ENCODE assay signal across 23 cellular contexts in genomic region chr19:46727757-46728156, GRCh38. TPM values are rescaled to one million over a fixed set of nuclear protein-coding genes. Genes with fewer than 3 reads are reported as not detected.
DNase-seq lines count a peak whose midpoint lies in the region; ATAC-seq, FAIRE-seq and TF ChIP-seq lines count a peak whose summit lies in the region.
"Had no signal": no experiment of that assay in that cellular context is flagged by ENCODE, and none has a peak within 500 bp of the region (broad histone marks: within the 10 kb centered on the region; RNA-seq: fewer than 3 reads in every experiment).

No MANE protein-coding gene starts in this region.

- TF ChIP-seq POLR2A in heart left ventricle (IDR thresholded peaks at IDR 0.05) (no peak), H1 (IDR thresholded peaks at IDR 0.05; ENCODE audit: control extremely low read depth in 1 of 2, low read depth in 2 of 2, low read length in 2 of 2) (no peak), ovary (IDR thresholded peaks at IDR 0.05) (no peak), vagina (IDR thresholded peaks at IDR 0.05) (no peak)

- no peak overlapping the region for H3K56ac ChIP-seq in H1 (replicated peaks; ENCODE audit: insufficient read length, low read depth, low read length)

- H3K27me3 ChIP-seq in heart left ventricle (no peaks in the 10 kb centered on the region), right atrium auricular region (no peaks in the 10 kb centered on the region), H1 (replicated peaks in 1 of 4; ENCODE audit: control insufficient read depth in 3 of 4, extremely low read depth in 1 of 4, insufficient read depth in 3 of 4, low read length in 3 of 4) (no peaks in the 10 kb centered on the region), ovary (no peaks in the 10 kb centered on the region), vagina (no peaks in the 10 kb centered on the region)

- peaks cover 0 to 57% (median 21%) of the 10 kb centered on the region in 12 donors for H3K4me1 ChIP-seq in heart left ventricle
- H3K4me1 ChIP-seq in right atrium auricular region: peaks cover 0 to 36% of the 10 kb centered on the region in 2 donors
- H3K4me1 ChIP-seq in H1 (replicated peaks in 1 of 4; ENCODE audit: control insufficient read depth in 3 of 4, insufficient read depth in 4 of 4, low read length in 3 of 4): peaks cover 0 to 3% (median 0%) of the 10 kb centered on the region in 4 experiments; a peak in 4 of 7 replicates
- H3K4me1 ChIP-seq in ovary (ENCODE audit: insufficient read depth): no peaks in the 10 kb centered on the region
- peaks cover 31% of the 10 kb centered on the region for H3K4me1 ChIP-seq in vagina

- no peak overlapping the region; the same call in 1 of the 2 replicates for H2BK5ac ChIP-seq in H1 (ENCODE audit: low read depth, low read length)

- peaks cover 18% of the 10 kb centered on the region for H3K36me3 Mint-ChIP-seq in progenitor cell of endocrine pancreas (ENCODE audit: insufficient read depth)

- no peak overlapping the region for H3K4me2 ChIP-seq in H1 (ENCODE audit: insufficient read depth in 1 of 2, low read depth in 2 of 2, low read length in 2 of 2)
- H3K4me2 ChIP-seq: smooth muscle cell had no signal

- 62 to 80% (median 72%) methylated on average over 10 to 11 of the region's 11 CpGs for WGBS in heart left ventricle, 4 donors
- whole genome bisulfite sequencing in H1 (ENCODE audit: extremely low coverage in 1 of 2, insufficient coverage in 1 of 2, insufficient read length in 1 of 2, insufficient replicate concordance in 2 of 2, low coverage in 1 of 2, low lambda C conversion rate in 2 of 2, missing lambda C conversion rate in 1 of 2), 2 experiments: 94% methylated on average over 11 of the region's 11 CpGs; no CpG with 5 or more reads in 1 of the 2 experiments
- 61 to 72% (median 62%) methylated on average over 9 to 11 of the region's 11 CpGs for WGBS in ovary, 3 donors

- H3K23me2 ChIP-seq in H1 (ENCODE audit: low read depth, low read length): no peaks in the 10 kb centered on the region

- H4K8ac ChIP-seq in H1 (ENCODE audit: extremely low read depth, insufficient read depth, low read length): peak overlapping the region; percentile 73

- H3K23ac ChIP-seq in H1 (ENCODE audit: insufficient read length): no peak overlapping the region

- H4K20me1 ChIP-seq in H1 (replicated peaks in 1 of 2; ENCODE audit: control insufficient read depth in 1 of 2, insufficient read depth in 2 of 2, low read length in 2 of 2): peaks cover 25 to 53% of the 10 kb centered on the region in 2 experiments

- CTCF ChIA-PET in H1 (lab: Charles Lee; ENCODE audit: partially characterized antibody): interaction anchor here (0.9 to 15.8 kb wide), 18 partner anchors 9 to 113 kb away, joined by 3 to 188 read pairs (median 4); no protein-coding TSS in a partner anchor

- H3K79me1 ChIP-seq in H1 (ENCODE audit: low read depth, low read length): peaks cover 8% of the 10 kb centered on the region

- H4K91ac ChIP-seq in H1 (replicated peaks; ENCODE audit: insufficient read length, low read length): no peak overlapping the region

- POLR2A ChIA-PET in H1 (lab: Charles Lee; ENCODE audit: partially characterized antibody): interaction anchor here (1.4 to 4.2 kb wide), 5 partner anchors 9 to 23 kb away, joined by 3 to 26 read pairs (median 6); partner anchors contain the start of gene PRKD2

- H3K18ac ChIP-seq in H1 (ENCODE audit: extremely low read depth, low read length): no peak overlapping the region

- no peaks in the 10 kb centered on the region for H3K27me3 Mint-ChIP-seq in progenitor cell of endocrine pancreas
- H3K27me3 Mint-ChIP-seq: dendritic cell treated with granulocyte-macrophage colony-stimulating factor and Interleukin-4, amounts not matched to agents 40 ng/mL and 50 ng/mL, for 4 days; naive thymus-derived CD8-positive, alpha-beta T cell; stimulated activated naive CD8-positive, alpha-beta T cell treated with anti-CD3 and anti-CD28 coated beads, Interleukin-15, Interleukin-2, amounts not matched to agents 100 ng/mL and 50 ng/mL, for 24 hours had no signal

- TF ChIP-seq RAD21 in H1 (IDR thresholded peaks at IDR 0.05 in 1 of 2, conservative IDR thresholded peaks at IDR 0.05 in 1 of 2; ENCODE audit: low read depth in 2 of 2, low read length in 2 of 2): no peak

- H3K36me3 ChIP-seq in heart left ventricle (peaks cover 2 to 98% (median 93%) of the 10 kb centered on the region in 9 donors), right atrium auricular region (peaks cover 90% of the 10 kb centered on the region), H1 (ENCODE audit: control insufficient read depth in 2 of 4, insufficient read depth in 4 of 4, low read length in 3 of 4) (peaks cover 37 to 75% (median 62%) of the 10 kb centered on the region in 4 experiments), ovary (no peaks in the 10 kb centered on the region), vagina (peaks cover 0 to 85% of the 10 kb centered on the region in 2 donors)

- no peak overlapping the region for H2BK15ac ChIP-seq in H1 (ENCODE audit: low read length)

- FAIRE-seq in H1 (lab: Jason Lieb, UNC): no peak
- FAIRE-seq: K562, keratinocyte, urothelium cell line had no signal

- H2AFZ ChIP-seq in H1 (ENCODE audit: low read length): no peak overlapping the region

- intact Hi-C loops in heart left ventricle (cut with DNase I): loop anchor here in 5 of 10 donors (1.0 to 2.0 kb wide), 4 partner anchors 13 to 23 kb away; no protein-coding TSS in a partner anchor
- intact Hi-C loops in ovary (cut with DNase I): loop anchor here in 1 of 4 donors (2.0 kb wide), 1 partner anchor 23 kb away; no protein-coding TSS in a partner anchor
- intact Hi-C loops in vagina (cut with DNase I): loop anchor here (10.0 kb wide), 1 partner anchor 113 kb away; no protein-coding TSS in a partner anchor

- H3K9me3 Mint-ChIP-seq in progenitor cell of endocrine pancreas (ENCODE audit: low read depth): no peaks in the 10 kb centered on the region
- H3K9me3 Mint-ChIP-seq: activated T-helper 1 cell treated with anti-CD3 and anti-CD28 coated beads, Interleukin-12 subunit alpha, Interleukin-12 subunit beta, Interleukin-2, Interleukin-4 antibody, amounts not matched to agents 30 ng/mL and 10 ng/mL and 1 ng/mL, durations not matched to agents 14 hours and 24 hours and 36 hours; dendritic cell treated with granulocyte-macrophage colony-stimulating factor and Interleukin-4, amounts not matched to agents 40 ng/mL and 50 ng/mL, for 4 days; naive thymus-derived CD8-positive, alpha-beta T cell; stimulated activated naive CD8-positive, alpha-beta T cell treated with anti-CD3 and anti-CD28 coated beads, Interleukin-15, Interleukin-2, amounts not matched to agents 100 ng/mL and 50 ng/mL, for 24 hours had no signal

- peaks cover 0 to 14% of the 10 kb centered on the region in 2 experiments; a peak in 1 of 4 replicates for H3K79me2 ChIP-seq in H1 (ENCODE audit: control insufficient read depth in 1 of 2, insufficient read depth in 2 of 2, low read length in 2 of 2)

- H2BK120ac ChIP-seq in H1 (replicated peaks; ENCODE audit: low read depth, low read length): no peak overlapping the region

- peak overlapping the region in 6 of 12 donors; percentile 0 to 31 (median 12) for H3K4me3 ChIP-seq in heart left ventricle
- no peak overlapping the region for H3K4me3 ChIP-seq in right atrium auricular region
- H3K4me3 ChIP-seq in H1 (ENCODE audit: extremely low read depth in 1 of 4, insufficient read depth in 2 of 4, low read depth in 3 of 4, low read length in 4 of 4): no peak overlapping the region
- no peak overlapping the region for H3K4me3 ChIP-seq in ovary
- H3K4me3 ChIP-seq in vagina: no peak overlapping the region
- H3K4me3 ChIP-seq: K562, smooth muscle cell had no signal

- ATAC-seq in heart left ventricle: no peak
- ATAC-seq: K562; naive thymus-derived CD8-positive, alpha-beta T cell had no signal

- H3K4ac ChIP-seq in H1 (replicated peaks; ENCODE audit: insufficient read length, low read depth, low read length): no peak overlapping the region

- no peak for TF ChIP-seq CTCF in heart left ventricle (IDR thresholded peaks at IDR 0.05)
- TF ChIP-seq CTCF in right atrium auricular region (IDR thresholded peaks at IDR 0.05): no peak
- no peak for TF ChIP-seq CTCF in H1 (IDR thresholded peaks at IDR 0.05; ENCODE audit: control extremely low read depth in 1 of 3, insufficient read depth in 1 of 3, low read depth in 1 of 3, low read length in 3 of 3)
- no peak for TF ChIP-seq CTCF in ovary (IDR thresholded peaks at IDR 0.05)
- no peak for TF ChIP-seq CTCF in vagina (IDR thresholded peaks at IDR 0.05)
- TF ChIP-seq CTCF in progenitor cell of endocrine pancreas (IDR thresholded peaks at IDR 0.05; ENCODE audit: unreplicated experiment): no peak

- H3K27ac ChIP-seq in heart left ventricle (peak overlapping the region in 11 of 12 donors; percentile 39 to 87 (median 72)), right atrium auricular region (peak overlapping the region in 1 of 2 donors; percentile 29), H1 (ENCODE audit: low read depth, low read length) (no peak overlapping the region), ovary (peak overlapping the region; percentile 6 to 39), vagina (peak overlapping the region; percentile 13)

- H3K4me1 Mint-ChIP-seq in progenitor cell of endocrine pancreas (ENCODE audit: low read depth): no peaks in the 10 kb centered on the region

- peak in 1 of 5 donors; percentile 41 for DNase-seq in heart left ventricle
- DNase-seq in right atrium auricular region (ENCODE audit: low spot score): no peak
- DNase-seq in H1 (ENCODE audit: low read depth in 1 of 2, low spot score in 2 of 2): no peak
- DNase-seq in ovary: no peak
- DNase-seq in vagina (ENCODE audit: extremely low spot score in 2 of 2): no peak
- no peak for DNase-seq in HCEC 1CT
- no peak for DNase-seq in pons (ENCODE audit: low spot score)
- DNase-seq in progenitor cell of endocrine pancreas (ENCODE audit: low spot score, unreplicated experiment): no peak
- DNase-seq: activated CD4-positive, alpha-beta T cell treated with anti-CD3 and anti-CD28 coated beads for 1 hour; GDM1; mesenchymal stem cell; naive thymus-derived CD8-positive, alpha-beta T cell; NCI-H1694; NCI-H2171 treated with DMSO at 0.1 percent for 48 hours; NCI-H526; stimulated activated CD4-positive, alpha-beta T cell treated with anti-CD3 and anti-CD28 coated beads, Interleukin-4, amount 100 ng/mL, for 24 hours had no signal

- no peak overlapping the region for H3K27ac Mint-ChIP-seq in progenitor cell of endocrine pancreas
- H3K27ac Mint-ChIP-seq: activated T-helper 1 cell treated with anti-CD3 and anti-CD28 coated beads, Interleukin-12 subunit alpha, Interleukin-12 subunit beta, Interleukin-2, Interleukin-4 antibody, amounts not matched to agents 30 ng/mL and 10 ng/mL and 1 ng/mL, durations not matched to agents 14 hours and 24 hours and 36 hours; dendritic cell treated with granulocyte-macrophage colony-stimulating factor and Interleukin-4, amounts not matched to agents 40 ng/mL and 50 ng/mL, for 4 days had no signal

- H3K9ac ChIP-seq in H1 (replicated peaks in 1 of 4; ENCODE audit: extremely low read depth in 1 of 4, low read depth in 3 of 4, low read length in 3 of 4): no peak overlapping the region

- no peak overlapping the region for H3K4me3 Mint-ChIP-seq in progenitor cell of endocrine pancreas (ENCODE audit: low read depth)
- H3K4me3 Mint-ChIP-seq: activated T-helper 1 cell treated with anti-CD3 and anti-CD28 coated beads, Interleukin-12 subunit alpha, Interleukin-12 subunit beta, Interleukin-2, Interleukin-4 antibody, amounts not matched to agents 30 ng/mL and 10 ng/mL and 1 ng/mL, durations not matched to agents 14 hours and 24 hours and 36 hours; dendritic cell treated with granulocyte-macrophage colony-stimulating factor and Interleukin-4, amounts not matched to agents 40 ng/mL and 50 ng/mL, for 4 days; stimulated activated naive CD8-positive, alpha-beta T cell treated with anti-CD3 and anti-CD28 coated beads, Interleukin-15, Interleukin-2, amounts not matched to agents 100 ng/mL and 50 ng/mL, for 24 hours had no signal

- no peak overlapping the region for H4K5ac ChIP-seq in H1 (ENCODE audit: insufficient read length, low read depth, low read length)

- H3K9me3 ChIP-seq in heart left ventricle: no peaks in the 10 kb centered on the region
- no peaks in the 10 kb centered on the region for H3K9me3 ChIP-seq in right atrium auricular region
- H3K9me3 ChIP-seq in H1 (ENCODE audit: insufficient read depth in 2 of 2, low read depth in 1 of 2, low read length in 1 of 2): no peaks in the 10 kb centered on the region
- H3K9me3 ChIP-seq in ovary: no peaks in the 10 kb centered on the region
- no peaks in the 10 kb centered on the region for H3K9me3 ChIP-seq in vagina

- TF ChIP-seq EP300 in H1 (IDR thresholded peaks at IDR 0.05; ENCODE audit: borderline replicate concordance in 1 of 2, low read depth in 2 of 2, low read length in 2 of 2) (no peak), ovary (IDR thresholded peaks at IDR 0.05) (no peak)

- H3K14ac ChIP-seq in H1 (ENCODE audit: insufficient read length): no peak overlapping the region

- H2BK12ac ChIP-seq in H1 (ENCODE audit: low read depth, low read length): no peak overlapping the region

- H2BK20ac ChIP-seq in H1 (ENCODE audit: low read length): no peak overlapping the region

- H2AK5ac ChIP-seq in H1 (ENCODE audit: low read depth, low read length): no peak overlapping the region

RNA-seq across cellular contexts. Expression of gene PRKD2, which starts 10.8 kb away (rescaled TPM):
- total RNA-seq in heart left ventricle: 10 to 100 TPM in 7 of 9 donors, 1 to 10 TPM in 2; 8.4 to 32.8 (median 13.2) TPM
- polyA plus RNA-seq in heart left ventricle: 10 to 100 TPM; 10.6 to 12.1 TPM
- total RNA-seq in right atrium auricular region: 10 to 100 TPM in 1 of 2 donors, 1 to 10 TPM in 1; 8.6 to 19.2 TPM
- 63.8 and 73.1 TPM in 2 replicates for total RNA-seq in H1 (2021; fragmentation: NEBNext Ultra II Directional; extraction: Animal tissue kit (Norgen Biotek cat#: 25700))
- polyA plus RNA-seq in H1 (2011; rRNA removed): 24.4 and 34.9 TPM in 2 replicates
- 21.8 TPM for polyA plus RNA-seq in H1 (2011; cell fraction: cytosol; rRNA removed)
- 52.7 TPM for polyA plus RNA-seq in H1 (2011; cell fraction: nucleus; rRNA removed)
- polyA plus RNA-seq in H1 (2012, experiment 1 of 2): 40.6 to 71.6 TPM (median 66.7 TPM) in 4 replicates
- polyA plus RNA-seq in H1 (2012, experiment 2 of 2): 66.5 TPM
- 39.4 TPM for polyA plus RNA-seq in H1 (2013, experiment 1 of 2)
- 39.7 TPM for polyA plus RNA-seq in H1 (2013, experiment 2 of 2)
- 19.5 and 29.8 TPM in 2 replicates for polyA minus RNA-seq in H1 (2011; rRNA and poly(A)+ RNA removed)
- 43.1 TPM for polyA minus RNA-seq in H1 (2011; cell fraction: cytosol; rRNA and poly(A)+ RNA removed)
- polyA minus RNA-seq in H1 (2011; cell fraction: nucleus; rRNA and poly(A)+ RNA removed): 20.4 TPM
- total RNA-seq in ovary: 10 to 100 TPM; 21.2 to 55.4 (median 46.6) TPM
- polyA plus RNA-seq in ovary: 10 to 100 TPM; 17.7 to 29.7 TPM
- total RNA-seq in vagina: 49.4 TPM
- total RNA-seq in progenitor cell of endocrine pancreas: 69.3 and 74.9 TPM in 2 replicates

RNA-seq across cellular contexts. Expression of gene FKRP, which starts 18.1 kb away (rescaled TPM):
- total RNA-seq in heart left ventricle (10 to 100 TPM; 13.9 to 25.1 (median 19.8) TPM), right atrium auricular region (10 to 100 TPM; 20.3 to 23.8 TPM), ovary (10 to 100 TPM; 10.9 to 24.4 (median 19.0) TPM), vagina (14.7 TPM), progenitor cell of endocrine pancreas (42.9 and 44.1 TPM in 2 replicates)
- polyA plus RNA-seq in heart left ventricle (10 to 100 TPM; 14.4 to 20.7 TPM), H1 (2011; rRNA removed) (17.1 and 29.1 TPM in 2 replicates), ovary (10 to 100 TPM; 10.7 to 12.0 TPM)
- 24.4 and 24.8 TPM in 2 replicates for total RNA-seq in H1 (2021; fragmentation: NEBNext Ultra II Directional; extraction: Animal tissue kit (Norgen Biotek cat#: 25700))
- 16.6 TPM for polyA plus RNA-seq in H1 (2011; cell fraction: cytosol; rRNA removed)
- 36.2 TPM for polyA plus RNA-seq in H1 (2011; cell fraction: nucleus; rRNA removed)
- 22.3 to 27.7 TPM (median 25.3 TPM) in 4 replicates for polyA plus RNA-seq in H1 (2012, experiment 1 of 2)
- 18.2 TPM for polyA plus RNA-seq in H1 (2012, experiment 2 of 2)
- polyA plus RNA-seq in H1 (2013, experiment 1 of 2): 31.2 TPM
- 30.1 TPM for polyA plus RNA-seq in H1 (2013, experiment 2 of 2)
- 9.1 and 10.6 TPM in 2 replicates for polyA minus RNA-seq in H1 (2011; rRNA and poly(A)+ RNA removed)
- 10.7 TPM for polyA minus RNA-seq in H1 (2011; cell fraction: cytosol; rRNA and poly(A)+ RNA removed)
- polyA minus RNA-seq in H1 (2011; cell fraction: nucleus; rRNA and poly(A)+ RNA removed): 13.1 TPM

RNA-seq across cellular contexts. Expression of gene STRN4, which starts 18.5 kb away (rescaled TPM):
- total RNA-seq in heart left ventricle: 10 to 100 TPM; 41.0 to 93.6 (median 53.7) TPM
- polyA plus RNA-seq in heart left ventricle: 10 to 100 TPM; 42.2 to 89.6 TPM
- total RNA-seq in right atrium auricular region: 10 to 100 TPM; 46.6 to 65.4 TPM
- 120 and 124 TPM in 2 replicates for total RNA-seq in H1 (2021; fragmentation: NEBNext Ultra II Directional; extraction: Animal tissue kit (Norgen Biotek cat#: 25700))
- polyA plus RNA-seq in H1 (2011; rRNA removed): 187 and 298 TPM in 2 replicates
- 187 TPM for polyA plus RNA-seq in H1 (2011; cell fraction: cytosol; rRNA removed)
- 357 TPM for polyA plus RNA-seq in H1 (2011; cell fraction: nucleus; rRNA removed)
- polyA plus RNA-seq in H1 (2012, experiment 1 of 2): 79.5 to 127 TPM (median 116 TPM) in 4 replicates
- 86.4 TPM for polyA plus RNA-seq in H1 (2012, experiment 2 of 2)
- 74.9 TPM for polyA plus RNA-seq in H1 (2013, experiment 1 of 2)
- 72.9 TPM for polyA plus RNA-seq in H1 (2013, experiment 2 of 2)
- 98.5 and 101 TPM in 2 replicates for polyA minus RNA-seq in H1 (2011; rRNA and poly(A)+ RNA removed)
- 89.5 TPM for polyA minus RNA-seq in H1 (2011; cell fraction: cytosol; rRNA and poly(A)+ RNA removed)
- polyA minus RNA-seq in H1 (2011; cell fraction: nucleus; rRNA and poly(A)+ RNA removed): 111 TPM
- 10 to 100 TPM; 37.3 to 85.3 (median 59.1) TPM for total RNA-seq in ovary
- polyA plus RNA-seq in ovary: 10 to 100 TPM; 34.8 to 59.3 TPM
- 85.0 TPM for total RNA-seq in vagina
- total RNA-seq in progenitor cell of endocrine pancreas: 115 and 117 TPM in 2 replicates
